8 cellular contexts compared by ENCODE assay signal in genomic region chr5:134224905-134225779, GRCh38. TPM values are rescaled to one million over a fixed set of nuclear protein-coding genes. Genes with fewer than 3 reads are reported as not detected.
DNase-seq lines count a peak whose midpoint lies in the region; TF ChIP-seq lines count a peak whose summit lies in the region.

No MANE protein-coding gene starts in this region.

- peak overlapping the region; percentile 91 for H3K4me2 ChIP-seq in GM23248 (ENCODE audit: unreplicated experiment)

- DNase-seq in GM06990 (ENCODE audit: extremely low read depth, insufficient read length) (peak; percentile 81), GM23248 (peak; percentile 88), UCSD-AML1 (lab: John Stamatoyannopoulos, UW; ENCODE audit: unreplicated experiment) (peak; percentile 71), brain microvascular endothelial cell (no peak), SKM-1 treated with dmso at 0.1 percent for 144 hours (lab: John Stamatoyannopoulos, UW; ENCODE audit: unreplicated experiment) (no peak)

- H4K20me1 ChIP-seq in GM23248 (ENCODE audit: insufficient read depth) = peaks cover 33% of the 10 kb centered on the region

- H3K4me1 ChIP-seq in GM23248 (ENCODE audit: insufficient read depth) (peaks cover 30% of the 10 kb centered on the region), iPS-20b (ENCODE audit: insufficient read depth, low read length) (peaks cover 18% of the 10 kb centered on the region; the same call in 1 of the 2 replicates)

- H3K27me3 ChIP-seq in GM06990 (replicated peaks; ENCODE audit: control insufficient read depth, insufficient read depth, low read length) (no peaks in the 10 kb centered on the region), GM23248 (replicated peaks; ENCODE audit: insufficient read depth) (no peaks in the 10 kb centered on the region), brain microvascular endothelial cell (replicated peaks) (no peaks in the 10 kb centered on the region), iPS-20b (ENCODE audit: insufficient read depth, low read length) (no peaks in the 10 kb centered on the region)

- H3K79me2 ChIP-seq in GM23248 (ENCODE audit: insufficient read depth) = peaks cover 71% of the 10 kb centered on the region

- H3K4me3 ChIP-seq in GM06990 (replicated peaks; ENCODE audit: low read depth, low read length) (peak overlapping the region; percentile 98), GM23248 (peak overlapping the region; percentile 96), brain microvascular endothelial cell (ENCODE audit: low read depth, low read length) (peak overlapping the region; percentile 92), iPS-20b (ENCODE audit: low read length) (peak overlapping the region; percentile 91), skin epidermis (peak overlapping the region; percentile 80 to 100 (median 91))

- TF ChIP-seq CTCF in GM06990 (IDR thresholded peaks at IDR 0.05; ENCODE audit: insufficient read depth, low read length, poor library complexity, severe bottlenecking) = peak; percentile 29
- peak; percentile 11; the same call in 1 of the 2 replicates for TF ChIP-seq CTCF in LNCAP (IDR thresholded peaks at IDR 0.05)
- no peak for TF ChIP-seq CTCF in brain microvascular endothelial cell (IDR thresholded peaks at IDR 0.05; ENCODE audit: low read depth, low read length, missing control alignments)

- H3K9me3 ChIP-seq in GM23248 (ENCODE audit: low read depth) (no peaks in the 10 kb centered on the region), iPS-20b (ENCODE audit: insufficient read depth, low read depth, low read length) (no peaks in the 10 kb centered on the region)

- peak overlapping the region; percentile 80 for H2AFZ ChIP-seq in GM23248

- H3F3A ChIP-seq in GM23248 (ENCODE audit: insufficient read depth) = peaks cover 21% of the 10 kb centered on the region

- H3K36me3 ChIP-seq in GM06990 (ENCODE audit: control insufficient read depth, insufficient read depth, low read length) (no peaks in the 10 kb centered on the region), GM23248 (ENCODE audit: low read depth) (no peaks in the 10 kb centered on the region), brain microvascular endothelial cell (replicated peaks) (peaks cover 8% of the 10 kb centered on the region), iPS-20b (ENCODE audit: insufficient read depth, low read depth, low read length) (peaks cover 23% of the 10 kb centered on the region)

- peak overlapping the region; percentile 98 for H3K27ac ChIP-seq in GM23248
- peak overlapping the region; percentile 97 for H3K27ac ChIP-seq in brain microvascular endothelial cell
- H3K27ac ChIP-seq in iPS-20b (ENCODE audit: low read length) = peak overlapping the region; percentile 96
- H3K27ac ChIP-seq in skin epidermis = peak overlapping the region; percentile 73 to 100 (median 99)

- H3K9ac ChIP-seq in GM23248 (peak overlapping the region; percentile 100), iPS-20b (ENCODE audit: low read depth, low read length) (peak overlapping the region; percentile 99)

- in situ Hi-C loops in GM23248 (cut with MboI) (no loop called here), brain microvascular endothelial cell (cut with HindIII; ENCODE audit: low pct_ligation_motif_present, low sequenced_read_pairs) (no loop called here)

- WGBS in GM23248 (ENCODE audit: low coverage in 1 of 2, low lambda C conversion rate in 2 of 2, missing lambda C conversion rate in 2 of 2), 2 experiments = 1% methylated on average over 32 to 40 of the region's 49 CpGs

- H3K9me2 ChIP-seq in GM23248 (ENCODE audit: insufficient read depth) = no peaks in the 10 kb centered on the region

RNA-seq across cellular contexts. Expression of gene PPP2CA, which starts 0.7 kb away (rescaled TPM):
- 184 and 193 TPM in 2 replicates for total RNA-seq in GM23248 (2014; rRNA removed; shearing (Covaris generic))
- polyA plus RNA-seq in GM23248 (2016; fragmentation: Nextera tagmentation; extraction: Ambion mirVana) = 223 and 249 TPM in 2 replicates

RNA-seq across cellular contexts. Expression of gene SKP1, which starts 48.4 kb away (rescaled TPM):
- total RNA-seq in GM23248 (2014; rRNA removed; shearing (Covaris generic)) = 238 and 245 TPM in 2 replicates
- polyA plus RNA-seq in GM23248 (2016; fragmentation: Nextera tagmentation; extraction: Ambion mirVana) = 1,125 and 1,145 TPM in 2 replicates

Comparison
In these comparisons a context has a peak if more than half of its experiments do, and no peak if none do; other contexts are left out.
1. DNase-seq: peak in GM06990 (single experiment), GM23248 (single experiment) and UCSD-AML1 (single experiment); none in brain microvascular endothelial cell (single experiment) and SKM-1 treated with dmso at 0.1 percent for 144 hours (single experiment).
2. Peak in every context shown above with its lines, with median percentiles within 50 percentile points of each other: H3K4me3 ChIP-seq and H3K27ac ChIP-seq.